ENCODE assay signal across 26 cellular contexts in genomic region chr5:5487961-5488360, GRCh38.
DNase-seq lines count a peak whose midpoint lies in the region; ATAC-seq and TF ChIP-seq lines count a peak whose summit lies in the region.
"Had no signal": no experiment of that assay in that cellular context is flagged by ENCODE, and none has a peak within 500 bp of the region (broad histone marks: within the 10 kb centered on the region; RNA-seq: fewer than 3 reads in every experiment).

No MANE protein-coding gene starts in this region.

- WGBS in psoas muscle, 3 donors: 60 to 72% (median 61%) methylated on average over 1 of the region's 1 CpG

- intact Hi-C loops in psoas muscle (cut with DNase I): no loop called here

- H3K4me3 ChIP-seq in fibroblast of mammary gland (ENCODE audit: control insufficient read depth, low read depth, low read length): no peak overlapping the region
- no peak overlapping the region for H3K4me3 ChIP-seq in psoas muscle
- H3K4me3 ChIP-seq in foreskin fibroblast (ENCODE audit: low read depth in 1 of 2, low read length in 2 of 2): no peak overlapping the region
- H3K4me3 ChIP-seq: A549, GM12878, GM23248 had no signal

- H3K27me3 Mint-ChIP-seq in activated naive CD4-positive, alpha-beta T cell treated with anti-CD3 and anti-CD28 coated beads, Interleukin-2, amount 50 U/mL, for 24 hours: no peaks in the 10 kb centered on the region
- H3K27me3 Mint-ChIP-seq: IgD-negative memory B cell had no signal

- no peak overlapping the region for H3K4me3 Mint-ChIP-seq in activated naive CD4-positive, alpha-beta T cell treated with anti-CD3 and anti-CD28 coated beads, Interleukin-2, amount 50 U/mL, for 24 hours
- H3K4me3 Mint-ChIP-seq: H9, HFFc6, IgD-negative memory B cell had no signal

- peak overlapping the region; percentile 27 for H3K27ac ChIP-seq in psoas muscle
- H3K27ac ChIP-seq: A549, GM23248, RWPE1 had no signal

- peak overlapping the region; percentile 43 for H3K27ac Mint-ChIP-seq in activated naive CD4-positive, alpha-beta T cell treated with anti-CD3 and anti-CD28 coated beads, Interleukin-2, amount 50 U/mL, for 24 hours
- H3K27ac Mint-ChIP-seq in activated naive CD4-positive, alpha-beta T cell treated with anti-CD3 and anti-CD28 coated beads, Interleukin-2, amount 50 U/mL, for 72 hours: no peak overlapping the region
- H3K27ac Mint-ChIP-seq: H9, HFFc6 had no signal

- ATAC-seq in activated naive CD4-positive, alpha-beta T cell treated with anti-CD3 and anti-CD28 coated beads, Interleukin-2, amount 50 U/mL, for 72 hours: no peak
- ATAC-seq in psoas muscle (no peak), GM19395 (IDR thresholded peaks at IDR 0.05; ENCODE audit: unreplicated experiment) (no peak)
- ATAC-seq: A549, GM12878 had no signal

- no peaks in the 10 kb centered on the region for H3K9me3 ChIP-seq in psoas muscle
- H3K9me3 ChIP-seq: A549, BE2C, Caco-2 had no signal

- H3K4me1 Mint-ChIP-seq in activated naive CD4-positive, alpha-beta T cell treated with anti-CD3 and anti-CD28 coated beads, Interleukin-2, amount 50 U/mL, for 24 hours: peaks cover 9% of the 10 kb centered on the region

- H3K27me3 ChIP-seq in psoas muscle (ENCODE audit: insufficient read depth in 3 of 3, low read length in 2 of 3): no peaks in the 10 kb centered on the region
- H3K27me3 ChIP-seq: BE2C had no signal

- peaks cover 44% of the 10 kb centered on the region for H3K4me1 ChIP-seq in psoas muscle
- H3K4me1 ChIP-seq: A549, BE2C, Caco-2 had no signal

- no peak for DNase-seq in activated naive CD4-positive, alpha-beta T cell treated with anti-CD3 and anti-CD28 coated beads, Interleukin-2, amount 50 U/mL, for 72 hours (ENCODE audit: low spot score in 2 of 2)
- peak; percentile 92 for DNase-seq in LHCN-M2 (ENCODE audit: low read depth)
- peak; percentile 20 for DNase-seq in fibroblast of mammary gland (ENCODE audit: low read depth)
- DNase-seq in psoas muscle: no peak
- DNase-seq in stimulated activated naive CD4-positive, alpha-beta T cell (lab: John Stamatoyannopoulos, UW): no peak
- no peak for DNase-seq in foreskin fibroblast
- DNase-seq: BE2C; Caco-2; DMS 273 treated with DMSO at 0.1 percent for 48 hours; DND-41; GM23248; H9; HFFc6; MV-4-11; NCI-H1105 treated with DMSO at 0.1 percent for 48 hours; NCI-H2029 treated with DMSO at 0.1 percent for 48 hours; NCI-H226; NCI-H510A treated with DMSO at 0.1 percent for 48 hours; NCI-H748 treated with DMSO at 0.1 percent for 48 hours; NK-92 treated with Interleukin-12 subunit alpha and Interleukin-12 subunit beta, amount 100 ng/mL, for 24 hours had no signal

- TF ChIP-seq CTCF in fibroblast of mammary gland (conservative IDR thresholded peaks at IDR 0.05; ENCODE audit: control insufficient read depth, insufficient read depth, low read depth, low read length) (no peak), psoas muscle (IDR thresholded peaks at IDR 0.05) (no peak), foreskin fibroblast (IDR thresholded peaks at IDR 0.05; ENCODE audit: low read depth, low read length) (no peak)

- peaks cover 5% of the 10 kb centered on the region for H3K36me3 Mint-ChIP-seq in activated naive CD4-positive, alpha-beta T cell treated with anti-CD3 and anti-CD28 coated beads, Interleukin-2, amount 50 U/mL, for 24 hours
- H3K36me3 Mint-ChIP-seq in activated naive CD4-positive, alpha-beta T cell treated with anti-CD3 and anti-CD28 coated beads, Interleukin-2, amount 50 U/mL, for 72 hours: no peaks in the 10 kb centered on the region

- H3K36me3 ChIP-seq in psoas muscle (ENCODE audit: insufficient read depth in 1 of 2, low read depth in 1 of 2): peaks cover 4 to 38% of the 10 kb centered on the region in 2 donors

- no peaks in the 10 kb centered on the region for H3K9me3 Mint-ChIP-seq in activated naive CD4-positive, alpha-beta T cell treated with anti-CD3 and anti-CD28 coated beads, Interleukin-2, amount 50 U/mL, for 24 hours
- H3K9me3 Mint-ChIP-seq in activated naive CD4-positive, alpha-beta T cell treated with anti-CD3 and anti-CD28 coated beads, Interleukin-2, amount 50 U/mL, for 72 hours: no peaks in the 10 kb centered on the region
- H3K9me3 Mint-ChIP-seq: H9, HFFc6, IgD-negative memory B cell had no signal

Comparison
In these comparisons a context has a peak if more than half of its experiments do, and no peak if none do; other contexts are left out.
1. DNase-seq: peak in LHCN-M2 (single experiment) and fibroblast of mammary gland (single experiment); none in activated naive CD4-positive, alpha-beta T cell treated with anti-CD3 and anti-CD28 coated beads, Interleukin-2, amount 50 U/mL, for 72 hours (0 of 2), psoas muscle (0 of 2), stimulated activated naive CD4-positive, alpha-beta T cell (0 of 6) and foreskin fibroblast (0 of 2).